12 cellular contexts compared by ENCODE assay signal in the genomic region with DNA sequence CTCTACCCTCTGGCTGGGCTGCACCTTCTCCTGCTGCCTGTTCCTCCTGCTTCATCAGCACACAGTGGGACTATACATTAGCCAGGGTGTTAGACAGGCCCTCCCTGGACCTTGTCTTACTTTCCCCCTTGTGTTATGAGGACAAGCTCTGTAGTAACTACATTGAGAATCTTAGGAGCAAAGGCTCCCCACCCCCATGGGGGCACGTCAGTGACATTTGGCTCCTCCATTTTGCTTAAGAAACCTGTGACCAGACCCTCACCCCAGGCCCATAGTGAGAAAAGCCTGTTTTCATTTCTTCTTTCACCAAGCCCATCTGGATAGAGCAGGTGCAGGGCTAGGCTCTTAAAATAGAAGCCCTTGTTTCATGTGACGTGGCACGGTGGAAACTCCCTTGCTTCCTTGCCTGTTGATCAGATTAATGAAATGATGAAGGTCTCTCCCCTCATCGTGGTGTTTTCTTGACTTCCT.
DNase-seq lines count a peak whose midpoint lies in the region; ATAC-seq and TF ChIP-seq lines count a peak whose summit lies in the region.
"Had no signal": no experiment of that assay in that cellular context is flagged by ENCODE, and none has a peak within 500 bp of the region (broad histone marks: within the 10 kb centered on the region; RNA-seq: fewer than 3 reads in every experiment).

No MANE protein-coding gene starts in this region.

- H3K27me3 ChIP-seq in Karpas-422 (ENCODE audit: low read length) (no peaks in the 10 kb centered on the region), lower lobe of right lung (ENCODE audit: low read depth) (no peaks in the 10 kb centered on the region)
- H3K27me3 ChIP-seq: neutrophil, vagina had no signal

- H3K4me2 ChIP-seq in Karpas-422 (ENCODE audit: low read depth, low read length, poor library complexity, severe bottlenecking), result peak overlapping the region; percentile 81

- H3K4me1 ChIP-seq in Karpas-422 (ENCODE audit: low read length) (peaks cover 100% of the 10 kb centered on the region), lower lobe of right lung (peaks cover 17% of the 10 kb centered on the region)
- H3K4me1 ChIP-seq: vagina had no signal

- DNase-seq in CD1c-positive myeloid dendritic cell (ENCODE audit: extremely low spot score), result peak; percentile 1
- peak; percentile 88 for DNase-seq in Karpas-422
- DNase-seq in posterior cingulate gyrus, result no peak
- DNase-seq in lower lobe of right lung, result no peak
- no peak for DNase-seq in A172 (ENCODE audit: low spot score)
- DNase-seq in stimulated activated CD4-positive, alpha-beta T cell treated with anti-CD3 and anti-CD28 coated beads, Interleukin-1b, Interleukin-23, amount 100 ng/mL, for 48 hours, result no peak
- DNase-seq: AML-193, NCI-H526 treated with DMSO at 0.1 percent for 48 hours had no signal

- H3K27ac ChIP-seq in Karpas-422 (ENCODE audit: low read length), result peak overlapping the region; percentile 100
- H3K27ac ChIP-seq in lower lobe of right lung, result no peak overlapping the region
- H3K27ac ChIP-seq: neutrophil, vagina had no signal

- peak; percentile 86 for ATAC-seq in GM19324 (IDR thresholded peaks at IDR 0.05; ENCODE audit: low FRiP score, unreplicated experiment)
- ATAC-seq in HG02840 (IDR thresholded peaks at IDR 0.05; ENCODE audit: low FRiP score, unreplicated experiment), result peak; percentile 75
- no peak for ATAC-seq in lower lobe of right lung

- H3K36me3 ChIP-seq in Karpas-422 (ENCODE audit: insufficient read depth, low read length), result no peaks in the 10 kb centered on the region
- H3K36me3 ChIP-seq in lower lobe of right lung, result no peaks in the 10 kb centered on the region
- H3K36me3 ChIP-seq: neutrophil, vagina had no signal

- H3K79me2 ChIP-seq in Karpas-422 (ENCODE audit: low read length), result peaks cover 50% of the 10 kb centered on the region

- TF ChIP-seq CTCF in lower lobe of right lung (IDR thresholded peaks at IDR 0.05), result no peak

- intact Hi-C loops in posterior cingulate gyrus (cut with DNase I), result no loop called here
- intact Hi-C loops in lower lobe of right lung (cut with DNase I), result no loop called here

- no peaks in the 10 kb centered on the region for H3K9me3 ChIP-seq in Karpas-422 (ENCODE audit: low read length)
- no peaks in the 10 kb centered on the region for H3K9me3 ChIP-seq in lower lobe of right lung
- H3K9me3 ChIP-seq: neutrophil, vagina had no signal

- H3K9me2 ChIP-seq in Karpas-422 (replicated peaks; ENCODE audit: insufficient read depth, low read length), result no peaks in the 10 kb centered on the region

- H4K20me1 ChIP-seq in Karpas-422 (ENCODE audit: insufficient read depth, low read depth, low read length), result no peaks in the 10 kb centered on the region

- no peak overlapping the region for H2AFZ ChIP-seq in Karpas-422 (ENCODE audit: low read length)

- H3K4me3 ChIP-seq in Karpas-422 (ENCODE audit: low read length), result peak overlapping the region; percentile 30
- no peak overlapping the region for H3K4me3 ChIP-seq in lower lobe of right lung
- H3K4me3 ChIP-seq: vagina had no signal

- peak overlapping the region; percentile 76 for H3K9ac ChIP-seq in Karpas-422 (ENCODE audit: low read length)

Comparison
In these comparisons a context has a peak if more than half of its experiments do, and no peak if none do; other contexts are left out.
1. DNase-seq: peak in CD1c-positive myeloid dendritic cell (single experiment) and Karpas-422 (single experiment); none in posterior cingulate gyrus (0 of 10), lower lobe of right lung (single experiment), A172 (single experiment) and stimulated activated CD4-positive, alpha-beta T cell treated with anti-CD3 and anti-CD28 coated beads, Interleukin-1b, Interleukin-23, amount 100 ng/mL, for 48 hours (single experiment).
2. ATAC-seq: peak in GM19324 (single experiment) and HG02840 (single experiment); none in lower lobe of right lung (0 of 2).